ENCODE assay signal across 16 cellular contexts in genomic region chr10:92102601-92103213, GRCh38.
DNase-seq lines count a peak whose midpoint lies in the region; ATAC-seq, FAIRE-seq and TF ChIP-seq lines count a peak whose summit lies in the region.
"Had no signal": no experiment of that assay in that cellular context is flagged by ENCODE, and none has a peak within 500 bp of the region (broad histone marks: within the 10 kb centered on the region; RNA-seq: fewer than 3 reads in every experiment).

No MANE protein-coding gene starts in this region.

- H4K20me1 ChIP-seq in GM23248 (ENCODE audit: insufficient read depth) (no peaks in the 10 kb centered on the region), MM.1S (ENCODE audit: insufficient read depth, low read length) (no peaks in the 10 kb centered on the region)

- H3K27ac ChIP-seq in GM23248 = no peak overlapping the region
- H3K27ac ChIP-seq in MM.1S (ENCODE audit: low read length) = peak overlapping the region; percentile 75; the same call in 1 of the 2 replicates
- peak overlapping the region; percentile 85 for H3K27ac ChIP-seq in psoas muscle
- H3K27ac ChIP-seq: Peyer's patch had no signal

- 72 to 78% methylated on average over 4 of the region's 4 CpGs for WGBS in GM23248 (ENCODE audit: low coverage in 1 of 2, low lambda C conversion rate in 2 of 2, missing lambda C conversion rate in 2 of 2), 2 experiments
- WGBS in psoas muscle, 3 donors = 53 to 72% (median 58%) methylated on average over 4 of the region's 4 CpGs

- H3K4me3 ChIP-seq in GM23248 (no peak overlapping the region), MM.1S (ENCODE audit: low read length) (no peak overlapping the region), psoas muscle (no peak overlapping the region)
- H3K4me3 ChIP-seq: K562, Peyer's patch had no signal

- H3K4me1 ChIP-seq in GM23248 (ENCODE audit: insufficient read depth) = peaks cover 24% of the 10 kb centered on the region
- peaks cover 32% of the 10 kb centered on the region for H3K4me1 ChIP-seq in MM.1S (ENCODE audit: low read length)
- H3K4me1 ChIP-seq in psoas muscle = peaks cover 46% of the 10 kb centered on the region

- intact Hi-C loops in psoas muscle (cut with DNase I) = loop anchor here (5.0 to 10.0 kb wide), 2 partner anchors 52 to 135 kb away; no protein-coding TSS in a partner anchor

- no peaks in the 10 kb centered on the region for H3K36me3 ChIP-seq in GM23248 (ENCODE audit: low read depth)
- H3K36me3 ChIP-seq in MM.1S (replicated peaks; ENCODE audit: insufficient read depth, low read length) = no peaks in the 10 kb centered on the region
- no peaks in the 10 kb centered on the region for H3K36me3 ChIP-seq in psoas muscle (ENCODE audit: insufficient read depth in 1 of 2, low read depth in 1 of 2)
- H3K36me3 ChIP-seq: Peyer's patch had no signal

- no peak for TF ChIP-seq CTCF in MM.1S (IDR thresholded peaks at IDR 0.05; ENCODE audit: low read length)
- TF ChIP-seq CTCF in psoas muscle (IDR thresholded peaks at IDR 0.05) = no peak

- peak; percentile 62 for ATAC-seq in left lobe of liver
- no peak for ATAC-seq in psoas muscle
- no peak for ATAC-seq in HG03565 (IDR thresholded peaks at IDR 0.05; ENCODE audit: unreplicated experiment)

- peak overlapping the region; percentile 31 for H3K4me2 ChIP-seq in GM23248 (ENCODE audit: unreplicated experiment)
- peak overlapping the region; percentile 31; the same call in 1 of the 2 replicates for H3K4me2 ChIP-seq in MM.1S (ENCODE audit: low read depth, low read length)

- H2AFZ ChIP-seq in GM23248 (no peak overlapping the region), MM.1S (ENCODE audit: low read length) (no peak overlapping the region)

- no peak for FAIRE-seq in RCC 7860 (lab: Jason Lieb, UNC)
- FAIRE-seq: HTR-8/SVneo, K562 had no signal

- H3K9me2 ChIP-seq in GM23248 (ENCODE audit: insufficient read depth) = no peaks in the 10 kb centered on the region
- H3K9me2 ChIP-seq in MM.1S (replicated peaks; ENCODE audit: insufficient read depth, low read length) = no peaks in the 10 kb centered on the region

- H3K27me3 ChIP-seq in GM23248 (replicated peaks; ENCODE audit: insufficient read depth) = peaks cover 29% of the 10 kb centered on the region
- H3K27me3 ChIP-seq in MM.1S (replicated peaks; ENCODE audit: insufficient read depth, low read length) = no peaks in the 10 kb centered on the region
- H3K27me3 ChIP-seq in psoas muscle (ENCODE audit: insufficient read depth in 3 of 3, low read length in 2 of 3) = no peaks in the 10 kb centered on the region
- H3K27me3 ChIP-seq: Peyer's patch had no signal

- no peaks in the 10 kb centered on the region for H3K9me3 ChIP-seq in GM23248 (ENCODE audit: low read depth)
- H3K9me3 ChIP-seq in MM.1S (replicated peaks; ENCODE audit: insufficient read depth, low read length) = no peaks in the 10 kb centered on the region
- H3K9me3 ChIP-seq in psoas muscle = no peaks in the 10 kb centered on the region
- H3K9me3 ChIP-seq: Peyer's patch had no signal

- no peaks in the 10 kb centered on the region for H3K79me2 ChIP-seq in GM23248 (ENCODE audit: insufficient read depth)
- peaks cover 11% of the 10 kb centered on the region for H3K79me2 ChIP-seq in MM.1S (ENCODE audit: low read length)

- H3F3A ChIP-seq in GM23248 (ENCODE audit: insufficient read depth) (peaks cover 21% of the 10 kb centered on the region), MM.1S (ENCODE audit: insufficient read depth, low read length) (peaks cover 12% of the 10 kb centered on the region; the same call in 1 of the 2 replicates)

- H3K9ac ChIP-seq in GM23248 (no peak overlapping the region), MM.1S (ENCODE audit: low read length) (peak overlapping the region; percentile 14; the same call in 1 of the 2 replicates)

- in situ Hi-C loops in GM23248 (cut with MboI) = no loop called here

- no peak for DNase-seq in GM23248
- DNase-seq in MM.1S = no peak
- DNase-seq in left lobe of liver (ENCODE audit: low spot score) = peak; percentile 44
- DNase-seq in psoas muscle = no peak
- DNase-seq in RCC 7860 (ENCODE audit: low spot score) = no peak
- no peak for DNase-seq in AG20443 (ENCODE audit: low spot score)
- DNase-seq: DMS153, NCI-H1092 treated with DMSO at 0.1 percent for 48 hours, NCI-H1694 treated with DMSO at 0.1 percent for 48 hours, NCI-H446, NCI-H748 treated with DMSO at 0.1 percent for 48 hours, Peyer's patch, SHP77 treated with DMSO at 0.1 percent for 48 hours had no signal
